1 cellular context compared by ENCODE assay signal in genomic region chr14:90569606-90570462, GRCh38.
A peak's percentile ranks its signal among the peaks of the same experiment; 100 is the strongest.
TF ChIP-seq lines count a peak whose summit lies in the region.

No MANE protein-coding gene starts in this region.

TF ChIP-seq in Ishikawa, 13 proteins besides CTCF, POLR2A, EP300 and RAD21:
- peak; percentile 38; the same call in 1 of the 2 replicates for TF ChIP-seq MAX (IDR thresholded peaks at IDR 0.05)
- no peak for TF ChIP-seq ZBTB7A (IDR thresholded peaks at IDR 0.05; ENCODE audit: low read depth)
